1 cellular context compared by ENCODE assay signal in the genomic region with DNA sequence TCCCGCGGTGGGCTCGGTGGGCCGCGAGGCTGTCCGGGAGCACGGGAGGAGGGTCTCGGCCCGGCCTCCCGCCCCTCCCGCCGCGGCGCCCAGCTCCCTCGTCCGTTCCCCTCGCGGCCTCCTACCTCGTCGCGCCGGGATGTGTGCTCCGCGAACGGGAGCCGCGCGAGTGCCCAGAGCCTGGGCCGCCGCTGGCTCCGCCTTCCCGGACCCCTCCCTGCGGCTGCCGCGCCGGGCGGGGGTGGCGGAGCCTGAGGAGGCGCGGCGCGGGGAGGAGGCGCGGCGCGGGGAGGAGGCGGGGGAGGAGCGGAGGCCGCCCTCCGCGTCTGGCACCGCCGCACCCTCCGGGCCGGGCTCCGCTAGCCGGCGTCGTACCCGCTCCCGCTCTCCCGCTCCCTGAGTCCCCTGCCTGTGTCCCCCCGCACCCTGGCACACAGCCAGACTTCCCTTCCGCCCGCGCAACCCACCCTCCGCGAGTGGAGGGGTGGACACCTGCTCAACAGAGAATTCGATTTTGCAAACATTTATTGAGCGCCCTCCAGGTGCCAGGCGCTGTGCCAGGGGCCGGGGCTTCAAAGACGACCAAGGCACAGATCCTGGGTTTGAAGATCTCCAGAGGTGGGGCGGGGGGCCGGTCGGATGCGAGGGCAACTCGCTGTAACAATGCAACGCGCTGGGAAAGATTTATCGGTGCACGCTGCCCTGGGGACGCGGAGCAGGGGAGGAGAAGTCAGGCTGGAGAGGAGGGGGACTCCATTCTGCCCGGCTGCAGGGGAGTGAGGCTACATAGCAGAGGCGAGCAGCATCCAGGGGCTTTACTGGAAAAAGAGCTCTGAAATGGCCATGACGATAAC.
TF ChIP-seq lines count a peak whose summit lies in the region.

A gene with protein sequence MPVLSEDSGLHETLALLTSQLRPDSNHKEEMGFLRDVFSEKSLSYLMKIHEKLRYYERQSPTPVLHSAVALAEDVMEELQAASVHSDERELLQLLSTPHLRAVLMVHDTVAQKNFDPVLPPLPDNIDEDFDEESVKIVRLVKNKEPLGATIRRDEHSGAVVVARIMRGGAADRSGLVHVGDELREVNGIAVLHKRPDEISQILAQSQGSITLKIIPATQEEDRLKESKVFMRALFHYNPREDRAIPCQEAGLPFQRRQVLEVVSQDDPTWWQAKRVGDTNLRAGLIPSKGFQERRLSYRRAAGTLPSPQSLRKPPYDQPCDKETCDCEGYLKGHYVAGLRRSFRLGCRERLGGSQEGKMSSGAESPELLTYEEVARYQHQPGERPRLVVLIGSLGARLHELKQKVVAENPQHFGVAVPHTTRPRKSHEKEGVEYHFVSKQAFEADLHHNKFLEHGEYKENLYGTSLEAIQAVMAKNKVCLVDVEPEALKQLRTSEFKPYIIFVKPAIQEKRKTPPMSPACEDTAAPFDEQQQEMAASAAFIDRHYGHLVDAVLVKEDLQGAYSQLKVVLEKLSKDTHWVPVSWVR (minus strand): TSS at position 171 of the 854 bp plus-strand sequence. CDS start 1,240 bp downstream, outside the sequence.

TF ChIP-seq in HCT116, 20 proteins besides CTCF, POLR2A, EP300 and RAD21 (continued from another document):
- TF ChIP-seq, protein P1, sequence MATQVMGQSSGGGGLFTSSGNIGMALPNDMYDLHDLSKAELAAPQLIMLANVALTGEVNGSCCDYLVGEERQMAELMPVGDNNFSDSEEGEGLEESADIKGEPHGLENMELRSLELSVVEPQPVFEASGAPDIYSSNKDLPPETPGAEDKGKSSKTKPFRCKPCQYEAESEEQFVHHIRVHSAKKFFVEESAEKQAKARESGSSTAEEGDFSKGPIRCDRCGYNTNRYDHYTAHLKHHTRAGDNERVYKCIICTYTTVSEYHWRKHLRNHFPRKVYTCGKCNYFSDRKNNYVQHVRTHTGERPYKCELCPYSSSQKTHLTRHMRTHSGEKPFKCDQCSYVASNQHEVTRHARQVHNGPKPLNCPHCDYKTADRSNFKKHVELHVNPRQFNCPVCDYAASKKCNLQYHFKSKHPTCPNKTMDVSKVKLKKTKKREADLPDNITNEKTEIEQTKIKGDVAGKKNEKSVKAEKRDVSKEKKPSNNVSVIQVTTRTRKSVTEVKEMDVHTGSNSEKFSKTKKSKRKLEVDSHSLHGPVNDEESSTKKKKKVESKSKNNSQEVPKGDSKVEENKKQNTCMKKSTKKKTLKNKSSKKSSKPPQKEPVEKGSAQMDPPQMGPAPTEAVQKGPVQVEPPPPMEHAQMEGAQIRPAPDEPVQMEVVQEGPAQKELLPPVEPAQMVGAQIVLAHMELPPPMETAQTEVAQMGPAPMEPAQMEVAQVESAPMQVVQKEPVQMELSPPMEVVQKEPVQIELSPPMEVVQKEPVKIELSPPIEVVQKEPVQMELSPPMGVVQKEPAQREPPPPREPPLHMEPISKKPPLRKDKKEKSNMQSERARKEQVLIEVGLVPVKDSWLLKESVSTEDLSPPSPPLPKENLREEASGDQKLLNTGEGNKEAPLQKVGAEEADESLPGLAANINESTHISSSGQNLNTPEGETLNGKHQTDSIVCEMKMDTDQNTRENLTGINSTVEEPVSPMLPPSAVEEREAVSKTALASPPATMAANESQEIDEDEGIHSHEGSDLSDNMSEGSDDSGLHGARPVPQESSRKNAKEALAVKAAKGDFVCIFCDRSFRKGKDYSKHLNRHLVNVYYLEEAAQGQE (IDR thresholded peaks at IDR 0.05; ENCODE audit: low read depth): no peak
- TF ChIP-seq JUND (IDR thresholded peaks at IDR 0.05) (no peak), TCF7L2 (IDR thresholded peaks at IDR 0.05; ENCODE audit: borderline replicate concordance, extremely low read depth, insufficient read depth, insufficient read length) (peak; percentile 74), SP1 (IDR thresholded peaks at IDR 0.05; ENCODE audit: low read depth) (no peak), ZFX (IDR thresholded peaks at IDR 0.05) (peak; percentile 72)
- TF ChIP-seq, protein P2, sequence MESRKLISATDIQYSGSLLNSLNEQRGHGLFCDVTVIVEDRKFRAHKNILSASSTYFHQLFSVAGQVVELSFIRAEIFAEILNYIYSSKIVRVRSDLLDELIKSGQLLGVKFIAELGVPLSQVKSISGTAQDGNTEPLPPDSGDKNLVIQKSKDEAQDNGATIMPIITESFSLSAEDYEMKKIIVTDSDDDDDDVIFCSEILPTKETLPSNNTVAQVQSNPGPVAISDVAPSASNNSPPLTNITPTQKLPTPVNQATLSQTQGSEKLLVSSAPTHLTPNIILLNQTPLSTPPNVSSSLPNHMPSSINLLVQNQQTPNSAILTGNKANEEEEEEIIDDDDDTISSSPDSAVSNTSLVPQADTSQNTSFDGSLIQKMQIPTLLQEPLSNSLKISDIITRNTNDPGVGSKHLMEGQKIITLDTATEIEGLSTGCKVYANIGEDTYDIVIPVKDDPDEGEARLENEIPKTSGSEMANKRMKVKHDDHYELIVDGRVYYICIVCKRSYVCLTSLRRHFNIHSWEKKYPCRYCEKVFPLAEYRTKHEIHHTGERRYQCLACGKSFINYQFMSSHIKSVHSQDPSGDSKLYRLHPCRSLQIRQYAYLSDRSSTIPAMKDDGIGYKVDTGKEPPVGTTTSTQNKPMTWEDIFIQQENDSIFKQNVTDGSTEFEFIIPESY (IDR thresholded peaks at IDR 0.05; ENCODE audit: extremely low read depth, insufficient replicate concordance, low read length): peak; percentile 13
